ENCODE assay signal across 25 cellular contexts in the genomic region with DNA sequence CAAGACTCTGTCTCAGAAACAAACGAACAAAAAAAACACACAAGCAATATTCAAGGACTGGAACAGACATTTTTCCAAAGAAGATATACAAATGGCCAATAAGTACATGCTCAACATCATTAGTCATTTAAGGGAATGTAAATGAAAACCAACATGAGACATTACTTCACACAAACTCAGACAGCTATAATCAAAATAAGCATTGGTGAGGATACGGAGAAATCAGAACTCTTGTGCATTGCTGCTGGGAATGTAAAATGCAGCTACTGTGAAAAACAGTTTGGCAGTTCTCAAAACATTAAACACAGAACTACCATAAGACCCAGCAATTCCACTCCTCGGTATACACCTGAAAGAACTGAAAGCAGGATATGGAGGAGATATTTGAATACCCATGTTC. TPM values are rescaled to one million over a fixed set of nuclear protein-coding genes. Genes with fewer than 3 reads are reported as not detected.
DNase-seq lines count a peak whose midpoint lies in the region; ATAC-seq and TF ChIP-seq lines count a peak whose summit lies in the region.
"Had no signal": no experiment of that assay in that cellular context is flagged by ENCODE, and none has a peak within 500 bp of the region (broad histone marks: within the 10 kb centered on the region; RNA-seq: fewer than 3 reads in every experiment).

No MANE protein-coding gene starts in this region.

- no peak for DNase-seq in activated naive CD8-positive, alpha-beta T cell treated with anti-CD3 and anti-CD28 coated beads, Interleukin-2, amount 50 U/mL, for 24 hours
- DNase-seq in adipocyte (ENCODE audit: low read depth) (peak; percentile 58), glomerular visceral epithelial cell (ENCODE audit: extremely low spot score) (peak; percentile 27), DMS79 treated with DMSO at 0.1 percent for 48 hours (lab: John Stamatoyannopoulos, UW) (no peak), heart right ventricle (no peak), NCI-H1417 (lab: John Stamatoyannopoulos, UW) (no peak)
- DNase-seq: foreskin melanocyte; NCI-H1092 treated with DMSO at 0.1 percent for 48 hours; NCI-H510A; stimulated activated CD8-positive, alpha-beta memory T cell treated with anti-CD3 and anti-CD28 coated beads, Interleukin-4, amount 100 ng/mL, for 48 hours; substantia nigra; T-helper 9 cell had no signal

- no peaks in the 10 kb centered on the region for H3K9me3 Mint-ChIP-seq in activated naive CD8-positive, alpha-beta T cell (ENCODE audit: low read depth)
- no peaks in the 10 kb centered on the region for H3K9me3 Mint-ChIP-seq in activated naive CD8-positive, alpha-beta T cell treated with anti-CD3 and anti-CD28 coated beads, Interleukin-2, amount 50 U/mL, for 24 hours
- H3K9me3 Mint-ChIP-seq: activated naive CD4-positive, alpha-beta T cell treated with anti-CD3 and anti-CD28 coated beads, Interleukin-2, amount 50 U/mL, for 72 hours; activated T-helper 1 cell treated with anti-CD3 and anti-CD28 coated beads, Interleukin-12 subunit alpha, Interleukin-12 subunit beta, Interleukin-2, Interleukin-4 antibody, amounts not matched to agents 30 ng/mL and 10 ng/mL and 1 ng/mL, durations not matched to agents 14 hours and 24 hours and 36 hours; CD14-positive monocyte; dendritic cell treated with granulocyte-macrophage colony-stimulating factor and Interleukin-4, amounts not matched to agents 40 ng/mL and 50 ng/mL, for 4 days had no signal

- H3K9me3 ChIP-seq in adipocyte (ENCODE audit: control insufficient read depth, low read length) (no peaks in the 10 kb centered on the region), heart right ventricle (no peaks in the 10 kb centered on the region)

- H3K36me3 Mint-ChIP-seq in activated naive CD8-positive, alpha-beta T cell: no peaks in the 10 kb centered on the region
- H3K36me3 Mint-ChIP-seq in activated naive CD8-positive, alpha-beta T cell treated with anti-CD3 and anti-CD28 coated beads, Interleukin-2, amount 50 U/mL, for 24 hours (ENCODE audit: low read depth): peaks cover 32% of the 10 kb centered on the region

- H3K4me1 ChIP-seq in adipocyte (ENCODE audit: control insufficient read depth, insufficient read depth, low read length) (no peaks in the 10 kb centered on the region), heart right ventricle (peaks cover 0 to 9% (median 3%) of the 10 kb centered on the region in 9 donors)

- H3K27me3 Mint-ChIP-seq in activated naive CD8-positive, alpha-beta T cell: no peaks in the 10 kb centered on the region
- no peaks in the 10 kb centered on the region for H3K27me3 Mint-ChIP-seq in activated naive CD8-positive, alpha-beta T cell treated with anti-CD3 and anti-CD28 coated beads, Interleukin-2, amount 50 U/mL, for 24 hours
- H3K27me3 Mint-ChIP-seq: dendritic cell treated with granulocyte-macrophage colony-stimulating factor and Interleukin-4, amounts not matched to agents 40 ng/mL and 50 ng/mL, for 4 days had no signal

- H3K9ac ChIP-seq in adipocyte (ENCODE audit: low read length): no peak overlapping the region

- no peak for TF ChIP-seq CTCF in heart right ventricle (IDR thresholded peaks at IDR 0.05)

- H3K27ac ChIP-seq in heart right ventricle: no peak overlapping the region
- H3K27ac ChIP-seq: RWPE1 had no signal

- H3K4me3 ChIP-seq in adipocyte (ENCODE audit: low read length) (no peak overlapping the region), heart right ventricle (no peak overlapping the region)
- H3K4me3 ChIP-seq: lung had no signal

- ATAC-seq in activated naive CD8-positive, alpha-beta T cell treated with anti-CD3 and anti-CD28 coated beads, Interleukin-2, amount 50 U/mL, for 24 hours: no peak
- no peak for ATAC-seq in HG02970 (IDR thresholded peaks at IDR 0.05; ENCODE audit: low FRiP score, unreplicated experiment)
- no peak for ATAC-seq in heart right ventricle
- ATAC-seq: activated naive CD4-positive, alpha-beta T cell treated with anti-CD3 and anti-CD28 coated beads, Interleukin-2, amount 50 U/mL, for 72 hours; SK-N-SH treated with all-trans-retinoic acid at 6 μM for 48 hours had no signal

- H3K36me3 ChIP-seq in adipocyte (ENCODE audit: control insufficient read depth, insufficient read depth, low read length, severe bottlenecking) (peaks cover 23% of the 10 kb centered on the region), heart right ventricle (peaks cover 0 to 95% (median 11%) of the 10 kb centered on the region in 9 donors)

- peak overlapping the region; percentile 58 for H3K27ac Mint-ChIP-seq in activated naive CD8-positive, alpha-beta T cell
- no peak overlapping the region for H3K27ac Mint-ChIP-seq in activated naive CD8-positive, alpha-beta T cell treated with anti-CD3 and anti-CD28 coated beads, Interleukin-2, amount 50 U/mL, for 24 hours
- H3K27ac Mint-ChIP-seq: activated T-helper 1 cell treated with anti-CD3 and anti-CD28 coated beads, Interleukin-12 subunit alpha, Interleukin-12 subunit beta, Interleukin-2, Interleukin-4 antibody, amounts not matched to agents 30 ng/mL and 10 ng/mL and 1 ng/mL, durations not matched to agents 14 hours and 24 hours and 36 hours; dendritic cell treated with granulocyte-macrophage colony-stimulating factor and Interleukin-4, amounts not matched to agents 40 ng/mL and 50 ng/mL, for 4 days had no signal

- H3K4me3 Mint-ChIP-seq in activated naive CD8-positive, alpha-beta T cell: no peak overlapping the region
- no peak overlapping the region for H3K4me3 Mint-ChIP-seq in activated naive CD8-positive, alpha-beta T cell treated with anti-CD3 and anti-CD28 coated beads, Interleukin-2, amount 50 U/mL, for 24 hours
- H3K4me3 Mint-ChIP-seq: activated T-helper 1 cell treated with anti-CD3 and anti-CD28 coated beads, Interleukin-12 subunit alpha, Interleukin-12 subunit beta, Interleukin-2, Interleukin-4 antibody, amounts not matched to agents 30 ng/mL and 10 ng/mL and 1 ng/mL, durations not matched to agents 14 hours and 24 hours and 36 hours; CD14-positive monocyte; dendritic cell treated with granulocyte-macrophage colony-stimulating factor and Interleukin-4, amounts not matched to agents 40 ng/mL and 50 ng/mL, for 4 days had no signal

- H3K4me1 Mint-ChIP-seq in activated naive CD8-positive, alpha-beta T cell (ENCODE audit: low read depth): no peaks in the 10 kb centered on the region
- no peaks in the 10 kb centered on the region for H3K4me1 Mint-ChIP-seq in activated naive CD8-positive, alpha-beta T cell treated with anti-CD3 and anti-CD28 coated beads, Interleukin-2, amount 50 U/mL, for 24 hours

- H3K27me3 ChIP-seq in adipocyte (replicated peaks; ENCODE audit: control insufficient read depth, insufficient read depth, low read length): no peaks in the 10 kb centered on the region
- H3K27me3 ChIP-seq in heart right ventricle: no peaks in the 10 kb centered on the region

- intact Hi-C loops in heart right ventricle (cut with DNase I): loop anchor here in 1 of 10 donors (10.0 kb wide), 1 partner anchor 54 kb away; no protein-coding TSS in a partner anchor

- 55 to 72% methylated on average over 3 of the region's 3 CpGs for WGBS in heart right ventricle, 2 donors

RNA-seq across cellular contexts. Expression of a gene that starts 15.4 kb away (rescaled TPM):
- total RNA-seq in heart right ventricle: 10 to 100 TPM; 13.5 to 19.3 (median 15.3) TPM
- polyA plus RNA-seq in heart right ventricle: 1 to 10 TPM; 3.0 to 5.9 TPM

RNA-seq across cellular contexts. Expression of a gene that starts 16.1 kb away (rescaled TPM):
- total RNA-seq in heart right ventricle: not detected
- not detected for polyA plus RNA-seq in heart right ventricle
- total RNA-seq: activated naive CD4-positive, alpha-beta T cell treated with anti-CD3 and anti-CD28 coated beads, Interleukin-2, amount 50 U/mL, for 72 hours; activated T-helper 1 cell treated with anti-CD3 and anti-CD28 coated beads, Interleukin-12 subunit alpha, Interleukin-12 subunit beta, Interleukin-2, Interleukin-4 antibody, amounts not matched to agents 30 ng/mL and 10 ng/mL and 1 ng/mL, durations not matched to agents 14 hours and 24 hours and 36 hours; bronchial epithelial cell; H4; ureter had no signal
- polyA plus RNA-seq: CD14-positive monocyte, keratinocyte had no signal

RNA-seq across cellular contexts. Expression of a gene that starts 40.8 kb away (rescaled TPM):
- 10 to 100 TPM in 6 of 10 donors, 1 to 10 TPM in 4; 7.3 to 16.6 (median 11.0) TPM for total RNA-seq in heart right ventricle
- polyA plus RNA-seq in heart right ventricle: 10 to 100 TPM; 18.3 to 41.5 TPM

RNA-seq across cellular contexts. Expression of a gene that starts 47.5 kb away (rescaled TPM):
- 10 to 100 TPM; 10.0 to 18.8 (median 15.3) TPM for total RNA-seq in heart right ventricle
- 10 to 100 TPM in 1 of 2 donors, 1 to 10 TPM in 1; 6.6 to 28.7 TPM for polyA plus RNA-seq in heart right ventricle
- polyA plus RNA-seq: CD14-positive monocyte had no signal

Comparison
In these comparisons a context has a peak if more than half of its experiments do, and no peak if none do; other contexts are left out.
1. DNase-seq: peak in adipocyte (single experiment) and glomerular visceral epithelial cell (single experiment); none in activated naive CD8-positive, alpha-beta T cell treated with anti-CD3 and anti-CD28 coated beads, Interleukin-2, amount 50 U/mL, for 24 hours (single experiment), DMS79 treated with DMSO at 0.1 percent for 48 hours (single experiment), heart right ventricle (0 of 2) and NCI-H1417 (0 of 3).